1 cellular context compared by ENCODE assay signal in genomic region chr12:57459750-57460400, GRCh38.
TF ChIP-seq lines count a peak whose summit lies in the region.

Gene GLI1 (plus strand): TSS chr12:57459785. CDS start chr12:57463692, 3,907 bp downstream.

TF ChIP-seq in HEK293, 187 proteins besides CTCF, POLR2A, EP300 and RAD21 (continued from another document):
- TF ChIP-seq ZBTB11 (tag by site-specific recombination; conservative IDR thresholded peaks at IDR 0.05; ENCODE audit: low read depth) (no peak), PATZ1 (tag by site-specific recombination; IDR thresholded peaks at IDR 0.05) (peak; percentile 96), KLF1 (tag by site-specific recombination; IDR thresholded peaks at IDR 0.05) (no peak; the same call in 1 of the 2 replicates)
